Comparison of ENCODE assay signal across 12 cellular contexts in the genomic region with DNA sequence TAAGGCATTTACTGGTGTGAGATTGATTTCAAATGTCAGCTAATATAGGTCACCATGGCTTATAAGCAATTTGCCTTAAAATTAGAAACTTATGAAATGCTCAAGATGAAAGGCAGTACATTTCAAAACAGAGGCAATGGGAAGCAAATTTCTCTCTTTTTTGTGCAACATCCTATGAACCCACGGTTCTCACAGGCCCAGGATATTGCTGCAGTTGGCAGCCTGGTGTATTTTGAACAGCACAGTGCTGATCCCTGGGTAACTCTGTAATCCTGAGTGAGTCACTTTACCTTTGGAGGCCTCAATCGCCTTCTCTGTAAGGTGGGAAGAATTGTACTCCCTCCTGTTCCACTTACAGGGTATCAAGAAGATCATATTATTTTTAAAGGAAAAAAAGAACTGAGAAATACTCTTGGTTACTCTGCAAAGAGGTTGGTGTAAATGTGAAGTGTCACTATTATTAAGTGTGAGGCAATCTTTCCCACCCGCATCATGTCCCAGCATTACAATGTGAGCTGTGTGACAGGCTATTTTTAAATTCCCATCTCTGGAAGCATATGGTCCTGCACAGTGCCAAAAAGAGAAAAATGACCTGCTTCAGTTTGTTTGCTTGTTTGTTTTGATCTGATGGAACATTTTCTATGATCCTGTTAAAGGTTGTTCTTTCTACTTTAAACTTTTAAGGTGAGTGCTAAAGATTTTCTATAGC.
DNase-seq lines count a peak whose midpoint lies in the region; ATAC-seq and TF ChIP-seq lines count a peak whose summit lies in the region.
"Had no signal": no experiment of that assay in that cellular context is flagged by ENCODE, and none has a peak within 500 bp of the region (broad histone marks: within the 10 kb centered on the region; RNA-seq: fewer than 3 reads in every experiment).

No MANE protein-coding gene starts in this region.

- no peak overlapping the region for H3K9ac ChIP-seq in GM23248

- H3K4me3 ChIP-seq in GM23248 (no peak overlapping the region), choroid plexus epithelial cell (ENCODE audit: low read depth, low read length) (no peak overlapping the region)
- H3K4me3 ChIP-seq: PC-9, sigmoid colon had no signal

- H3K4me1 Mint-ChIP-seq in stimulated activated effector memory CD8-positive, alpha-beta T cell treated with anti-CD3 and anti-CD28 coated beads, Interleukin-12 subunit alpha, Interleukin-12 subunit beta, amount 100 ng/mL, for 72 hours = peaks cover 6% of the 10 kb centered on the region

- no peaks in the 10 kb centered on the region for H3K9me3 Mint-ChIP-seq in stimulated activated effector memory CD8-positive, alpha-beta T cell treated with anti-CD3 and anti-CD28 coated beads, Interleukin-12 subunit alpha, Interleukin-12 subunit beta, amount 100 ng/mL, for 72 hours
- H3K9me3 Mint-ChIP-seq: activated naive CD4-positive, alpha-beta T cell treated with anti-CD3 and anti-CD28 coated beads for 36 hours had no signal

- H3K27ac ChIP-seq in GM23248 = 0 out of 2 replicates have a peak overlapping the region, but pooled peaks have one; percentile 6
- H3K27ac ChIP-seq: PC-9, sigmoid colon had no signal

- DNase-seq in GM23248 (peak; percentile 54), NOMO-1 (lab: John Stamatoyannopoulos, UW; ENCODE audit: unreplicated experiment in 2 of 2) (peak; percentile 75 to 91), choroid plexus epithelial cell (ENCODE audit: low read depth) (peak; percentile 61), pons (ENCODE audit: low spot score) (peak; percentile 9), DMS79 treated with DMSO at 0.1 percent for 48 hours (lab: John Stamatoyannopoulos, UW) (no peak)
- no peak for DNase-seq in stimulated activated effector memory CD8-positive, alpha-beta T cell treated with anti-CD3 and anti-CD28 coated beads, Interleukin-12 subunit alpha, Interleukin-12 subunit beta, amount 100 ng/mL, for 72 hours (ENCODE audit: low spot score in 2 of 2)
- DNase-seq: DMS53, midbrain, PC-9, sigmoid colon had no signal

- H3F3A ChIP-seq in GM23248 (ENCODE audit: insufficient read depth) = peaks cover 16% of the 10 kb centered on the region; the same call in 1 of the 2 replicates

- in situ Hi-C loops in GM23248 (cut with MboI) = loop anchor here (25.0 kb wide), 1 partner anchor 202 kb away; no protein-coding TSS in a partner anchor

- H3K36me3 Mint-ChIP-seq in stimulated activated effector memory CD8-positive, alpha-beta T cell treated with anti-CD3 and anti-CD28 coated beads, Interleukin-12 subunit alpha, Interleukin-12 subunit beta, amount 100 ng/mL, for 72 hours = no peaks in the 10 kb centered on the region

- H3K4me1 ChIP-seq in GM23248 (ENCODE audit: insufficient read depth) = peaks cover 21% of the 10 kb centered on the region

- H3K27me3 ChIP-seq in GM23248 (replicated peaks; ENCODE audit: insufficient read depth) = no peaks in the 10 kb centered on the region
- H3K27me3 ChIP-seq: sigmoid colon had no signal

- no peak for ATAC-seq in GM21447 (IDR thresholded peaks at IDR 0.05; ENCODE audit: unreplicated experiment)
- no peak for ATAC-seq in stimulated activated effector memory CD8-positive, alpha-beta T cell treated with anti-CD3 and anti-CD28 coated beads, Interleukin-12 subunit alpha, Interleukin-12 subunit beta, amount 100 ng/mL, for 72 hours

- H3K4me3 Mint-ChIP-seq in stimulated activated effector memory CD8-positive, alpha-beta T cell treated with anti-CD3 and anti-CD28 coated beads, Interleukin-12 subunit alpha, Interleukin-12 subunit beta, amount 100 ng/mL, for 72 hours = no peak overlapping the region
- H3K4me3 Mint-ChIP-seq: activated naive CD4-positive, alpha-beta T cell treated with anti-CD3 and anti-CD28 coated beads for 36 hours had no signal

- no peak overlapping the region for H3K4me2 ChIP-seq in GM23248 (ENCODE audit: unreplicated experiment)

- H3K79me2 ChIP-seq in GM23248 (ENCODE audit: insufficient read depth) = no peaks in the 10 kb centered on the region

- whole genome bisulfite sequencing in GM23248 (ENCODE audit: low coverage in 1 of 2, low lambda C conversion rate in 2 of 2, missing lambda C conversion rate in 2 of 2), 2 experiments = 28 to 29% methylated on average over 3 of the region's 3 CpGs

- TF ChIP-seq CTCF in choroid plexus epithelial cell (conservative IDR thresholded peaks at IDR 0.05; ENCODE audit: low read depth, low read length) = no peak

- no peaks in the 10 kb centered on the region for H3K9me3 ChIP-seq in GM23248 (ENCODE audit: low read depth)
- H3K9me3 ChIP-seq: sigmoid colon had no signal

- H2AFZ ChIP-seq in GM23248 = no peak overlapping the region
- H2AFZ ChIP-seq: PC-9 had no signal

- H3K27ac Mint-ChIP-seq in stimulated activated effector memory CD8-positive, alpha-beta T cell treated with anti-CD3 and anti-CD28 coated beads, Interleukin-12 subunit alpha, Interleukin-12 subunit beta, amount 100 ng/mL, for 72 hours = no peak overlapping the region
- H3K27ac Mint-ChIP-seq: activated naive CD4-positive, alpha-beta T cell treated with anti-CD3 and anti-CD28 coated beads for 36 hours had no signal

- no peaks in the 10 kb centered on the region for H3K36me3 ChIP-seq in GM23248 (ENCODE audit: low read depth)
- H3K36me3 ChIP-seq: sigmoid colon had no signal

- no peaks in the 10 kb centered on the region for H3K9me2 ChIP-seq in GM23248 (ENCODE audit: insufficient read depth)

- no peaks in the 10 kb centered on the region for H4K20me1 ChIP-seq in GM23248 (ENCODE audit: insufficient read depth)

Comparison
In these comparisons a context has a peak if more than half of its experiments do, and no peak if none do; other contexts are left out.
1. DNase-seq: peak in GM23248 (single experiment), NOMO-1 (2 of 2), choroid plexus epithelial cell (single experiment) and pons (single experiment); none in DMS79 treated with DMSO at 0.1 percent for 48 hours (single experiment) and stimulated activated effector memory CD8-positive, alpha-beta T cell treated with anti-CD3 and anti-CD28 coated beads, Interleukin-12 subunit alpha, Interleukin-12 subunit beta, amount 100 ng/mL, for 72 hours (0 of 2).